ENCODE assay signal across 1 cellular context in genomic region chr1:8782001-8782620, GRCh38.
TF ChIP-seq lines count a peak whose summit lies in the region.

No MANE protein-coding gene starts in this region.

TF ChIP-seq in GM12878, 131 proteins besides CTCF, POLR2A, EP300 and RAD21:
- TF ChIP-seq ZNF687 (IDR thresholded peaks at IDR 0.05) (no peak), CHD1 (IDR thresholded peaks at IDR 0.05; ENCODE audit: low read depth, low read length) (no peak), IKZF1 (conservative IDR thresholded peaks at IDR 0.05) (no peak), TCF3 (IDR thresholded peaks at IDR 0.05; ENCODE audit: borderline replicate concordance, insufficient read depth, low read depth, low read length) (no peak), DPF2 (IDR thresholded peaks at IDR 0.05) (no peak)
- TF ChIP-seq, protein P1, sequence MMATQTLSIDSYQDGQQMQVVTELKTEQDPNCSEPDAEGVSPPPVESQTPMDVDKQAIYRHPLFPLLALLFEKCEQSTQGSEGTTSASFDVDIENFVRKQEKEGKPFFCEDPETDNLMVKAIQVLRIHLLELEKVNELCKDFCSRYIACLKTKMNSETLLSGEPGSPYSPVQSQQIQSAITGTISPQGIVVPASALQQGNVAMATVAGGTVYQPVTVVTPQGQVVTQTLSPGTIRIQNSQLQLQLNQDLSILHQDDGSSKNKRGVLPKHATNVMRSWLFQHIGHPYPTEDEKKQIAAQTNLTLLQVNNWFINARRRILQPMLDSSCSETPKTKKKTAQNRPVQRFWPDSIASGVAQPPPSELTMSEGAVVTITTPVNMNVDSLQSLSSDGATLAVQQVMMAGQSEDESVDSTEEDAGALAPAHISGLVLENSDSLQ (IDR thresholded peaks at IDR 0.05), result no peak
- TF ChIP-seq, protein P2, sequence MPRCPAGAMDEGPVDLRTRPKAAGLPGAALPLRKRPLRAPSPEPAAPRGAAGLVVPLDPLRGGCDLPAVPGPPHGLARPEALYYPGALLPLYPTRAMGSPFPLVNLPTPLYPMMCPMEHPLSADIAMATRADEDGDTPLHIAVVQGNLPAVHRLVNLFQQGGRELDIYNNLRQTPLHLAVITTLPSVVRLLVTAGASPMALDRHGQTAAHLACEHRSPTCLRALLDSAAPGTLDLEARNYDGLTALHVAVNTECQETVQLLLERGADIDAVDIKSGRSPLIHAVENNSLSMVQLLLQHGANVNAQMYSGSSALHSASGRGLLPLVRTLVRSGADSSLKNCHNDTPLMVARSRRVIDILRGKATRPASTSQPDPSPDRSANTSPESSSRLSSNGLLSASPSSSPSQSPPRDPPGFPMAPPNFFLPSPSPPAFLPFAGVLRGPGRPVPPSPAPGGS (IDR thresholded peaks at IDR 0.05; ENCODE audit: borderline replicate concordance, insufficient read depth, low read depth, low read length, poor library complexity, severe bottlenecking), result no peak
